Comparison of ENCODE assay signal across 8 cellular contexts in the genomic region with DNA sequence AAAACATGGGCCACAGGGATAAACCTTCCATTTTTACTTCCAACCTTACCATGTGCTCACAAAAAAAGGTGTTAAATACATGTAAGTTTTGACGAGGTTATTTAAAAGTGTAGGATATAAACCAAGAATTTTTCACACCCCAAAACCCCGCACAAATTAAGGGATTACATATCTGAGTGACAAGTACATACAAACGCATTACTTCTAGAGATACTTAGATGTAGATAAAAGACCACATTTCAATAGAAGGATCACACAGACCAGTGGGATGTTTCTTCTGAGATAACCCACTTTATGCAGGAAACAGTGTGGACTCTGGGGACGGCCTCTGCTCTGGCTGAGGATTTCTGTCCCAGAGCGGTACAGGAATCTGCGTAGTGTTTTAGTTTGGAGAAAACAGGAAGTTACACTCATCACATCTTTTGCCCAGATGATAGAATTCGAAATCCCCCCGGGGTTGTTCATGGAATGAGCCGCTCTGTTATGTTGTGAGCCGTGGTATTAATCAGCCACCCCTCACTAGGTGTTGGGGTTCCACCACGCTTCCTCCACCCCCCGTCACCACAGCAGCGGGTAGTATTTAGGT. TPM values are rescaled to one million over a fixed set of nuclear protein-coding genes. Genes with fewer than 3 reads are reported as not detected.
DNase-seq lines count a peak whose midpoint lies in the region; ATAC-seq, FAIRE-seq and TF ChIP-seq lines count a peak whose summit lies in the region.

No MANE protein-coding gene starts in this region.

- H3K9me3 Mint-ChIP-seq in endodermal cell (no peaks in the 10 kb centered on the region), natural killer cell (no peaks in the 10 kb centered on the region)

- H3K4me1 ChIP-seq in endodermal cell (ENCODE audit: control insufficient read depth, insufficient read depth, low read length) (peaks cover 7% of the 10 kb centered on the region), thoracic aorta (ENCODE audit: control insufficient read depth in 1 of 2, low read depth in 2 of 2) (peaks cover 22 to 23% of the 10 kb centered on the region in 2 donors), small intestine (ENCODE audit: control insufficient read depth in 2 of 2, insufficient read depth in 1 of 2, low read depth in 1 of 2, low read length in 1 of 2) (peaks cover 5 to 14% of the 10 kb centered on the region in 2 donors)

- TF ChIP-seq CTCF in endodermal cell (conservative IDR thresholded peaks at IDR 0.05) (no peak), natural killer cell (IDR thresholded peaks at IDR 0.05) (no peak), thoracic aorta (IDR thresholded peaks at IDR 0.05) (no peak)

- H3K4me3 Mint-ChIP-seq in endodermal cell (peak overlapping the region; percentile 64), natural killer cell (peak overlapping the region; percentile 90)

- H3K27ac ChIP-seq in endodermal cell (ENCODE audit: low read depth, low read length), result no peak overlapping the region
- H3K27ac ChIP-seq in thoracic aorta, result peak overlapping the region; percentile 94 to 95
- peak overlapping the region in 1 of 2 donors; percentile 69 for H3K27ac ChIP-seq in small intestine (ENCODE audit: low read depth in 1 of 2, low read length in 1 of 2)

- intact Hi-C loops in natural killer cell (cut with micrococcal nuclease), result loop anchor here (5.0 to 10.0 kb wide), 2 partner anchors 73 to 75 kb away; no protein-coding TSS in a partner anchor

- H3K9ac ChIP-seq in endodermal cell (ENCODE audit: extremely low read depth, low read length, poor library complexity, severe bottlenecking), result no peak overlapping the region

- DNase-seq in KBM-7, result peak; percentile 71
- peak; percentile 20 to 65 for DNase-seq in activated CD4-positive, alpha-beta T cell treated with anti-CD3 and anti-CD28 coated beads, Interleukin-2, amount 50 U/mL, for 24 hours (ENCODE audit: low read depth in 1 of 2, low spot score in 1 of 2)
- no peak for DNase-seq in endodermal cell
- DNase-seq in natural killer cell, result no peak
- no peak for DNase-seq in thoracic aorta (ENCODE audit: low spot score)
- DNase-seq in mesenteric fat pad (ENCODE audit: low spot score), result no peak
- no peak for DNase-seq in NCI-H2171 treated with DMSO at 0.1 percent for 48 hours (lab: John Stamatoyannopoulos, UW)
- no peak for DNase-seq in small intestine

- ATAC-seq in natural killer cell (peak in 1 of 3 donors; percentile 19), thoracic aorta (ENCODE audit: insufficient number of reproducible peaks, low FRiP score, low read depth) (no peak)

- H3K4me1 Mint-ChIP-seq in endodermal cell, result peaks cover 35% of the 10 kb centered on the region
- H3K4me1 Mint-ChIP-seq in natural killer cell, result peaks cover 33 to 39% of the 10 kb centered on the region in 2 donors

- H3K4me3 ChIP-seq in endodermal cell (ENCODE audit: low read length), result peak overlapping the region; percentile 89
- H3K4me3 ChIP-seq in thoracic aorta, result peak overlapping the region; percentile 88
- peak overlapping the region in 1 of 2 donors; percentile 100 for H3K4me3 ChIP-seq in small intestine (ENCODE audit: low read depth in 1 of 2, low read length in 2 of 2)

- in situ Hi-C loops in KBM-7 (cut with MboI; ENCODE audit: low pct_unique_long_range_greater_than_20kb, low sequenced_read_pairs), result no loop called here

- WGBS in endodermal cell (ENCODE audit: insufficient coverage in 1 of 2, insufficient read length in 1 of 2), 2 experiments, result 76 to 91% methylated on average over 7 to 13 of the region's 13 CpGs
- 30 to 47% (median 39%) methylated on average over 13 of the region's 13 CpGs for WGBS in small intestine, 3 donors

- H3K27ac Mint-ChIP-seq in endodermal cell (peak overlapping the region; percentile 75), natural killer cell (peak overlapping the region; percentile 81 to 88)

- peaks cover 50% of the 10 kb centered on the region for H3K27me3 ChIP-seq in endodermal cell (ENCODE audit: control insufficient read depth, insufficient read depth, low read length, poor library complexity, severe bottlenecking)
- no peaks in the 10 kb centered on the region for H3K27me3 ChIP-seq in thoracic aorta (replicated peaks; ENCODE audit: insufficient read depth)
- H3K27me3 ChIP-seq in small intestine (ENCODE audit: control insufficient read depth in 2 of 2, insufficient read depth in 2 of 2, low read length in 2 of 2), result no peaks in the 10 kb centered on the region

- no peaks in the 10 kb centered on the region for H3K36me3 ChIP-seq in endodermal cell (ENCODE audit: control insufficient read depth, insufficient read depth, low read length)
- H3K36me3 ChIP-seq in thoracic aorta, result no peaks in the 10 kb centered on the region
- no peaks in the 10 kb centered on the region for H3K36me3 ChIP-seq in small intestine (ENCODE audit: control insufficient read depth in 2 of 2, insufficient read depth in 2 of 2, low read length in 2 of 2)

- no peak for FAIRE-seq in small intestine (lab: Jason Lieb, UNC)

- H3K36me3 Mint-ChIP-seq in endodermal cell (ENCODE audit: low read depth) (no peaks in the 10 kb centered on the region), natural killer cell (no peaks in the 10 kb centered on the region)

- H3K27me3 Mint-ChIP-seq in endodermal cell (ENCODE audit: insufficient read depth) (peaks cover 43% of the 10 kb centered on the region), natural killer cell (ENCODE audit: low read depth in 2 of 2) (no peaks in the 10 kb centered on the region)

- no peaks in the 10 kb centered on the region for H3K9me3 ChIP-seq in endodermal cell (ENCODE audit: control insufficient read depth, low read length)
- no peaks in the 10 kb centered on the region for H3K9me3 ChIP-seq in thoracic aorta
- H3K9me3 ChIP-seq in small intestine (ENCODE audit: control insufficient read depth, low read depth), result no peaks in the 10 kb centered on the region

RNA-seq across cellular contexts. Expression of gene CUL1, which starts 1.4 kb away (rescaled TPM):
- total RNA-seq in endodermal cell (10 to 100 TPM; 35.0 to 42.1 TPM), natural killer cell (10 to 100 TPM; 37.4 to 45.1 (median 43.2) TPM), thoracic aorta (10 to 100 TPM; 47.0 to 60.0 TPM), mesenteric fat pad (50.6 TPM)
- polyA plus RNA-seq in endodermal cell (2013, experiment 1 of 2), result 57.6 TPM
- polyA plus RNA-seq in endodermal cell (2013, experiment 2 of 2), result 55.8 TPM
- 10 to 100 TPM; 24.2 to 34.3 (median 26.4) TPM for polyA plus RNA-seq in small intestine

Comparison
In these comparisons a context has a peak if more than half of its experiments do, and no peak if none do; other contexts are left out.
1. DNase-seq: peak in KBM-7 (single experiment) and activated CD4-positive, alpha-beta T cell treated with anti-CD3 and anti-CD28 coated beads, Interleukin-2, amount 50 U/mL, for 24 hours (2 of 2); none in endodermal cell (single experiment), natural killer cell (single experiment), thoracic aorta (single experiment), mesenteric fat pad (single experiment), NCI-H2171 treated with DMSO at 0.1 percent for 48 hours (single experiment) and small intestine (single experiment).